1 cellular context compared by ENCODE assay signal in genomic region chr15:60552224-60552623, GRCh38.
TF ChIP-seq lines count a peak whose summit lies in the region.

No MANE protein-coding gene starts in this region.

TF ChIP-seq in GM23338, 12 proteins besides CTCF, POLR2A, EP300 and RAD21 (continued from another document):
- no peak for TF ChIP-seq ZNF462 (CRISPR knock-in tag; IDR thresholded peaks at IDR 0.05)
- no peak for TF ChIP-seq JUNB (IDR thresholded peaks at IDR 0.05; ENCODE audit: unreplicated experiment)
- TF ChIP-seq ETS1 (IDR thresholded peaks at IDR 0.05): no peak
- no peak for TF ChIP-seq REST (IDR thresholded peaks at IDR 0.05; ENCODE audit: unreplicated experiment)
- TF ChIP-seq CREB1 (CRISPR knock-in tag; IDR thresholded peaks at IDR 0.05; ENCODE audit: low read depth): no peak
- TF ChIP-seq ZNF114 (CRISPR knock-in tag; IDR thresholded peaks at IDR 0.05): no peak
- TF ChIP-seq STAT1 (IDR thresholded peaks at IDR 0.05; ENCODE audit: unreplicated experiment): no peak
- no peak for TF ChIP-seq EZH2phosphoT487 (IDR thresholded peaks at IDR 0.05; ENCODE audit: unreplicated experiment)
- no peak for TF ChIP-seq EZH2 (IDR thresholded peaks at IDR 0.05; ENCODE audit: low read depth, unreplicated experiment)
- TF ChIP-seq POLR2AphosphoS5 (IDR thresholded peaks at IDR 0.05; ENCODE audit: low read depth): no peak
